ENCODE assay signal across 8 cellular contexts in genomic region chr9:115013998-115014397, GRCh38.
DNase-seq lines count a peak whose midpoint lies in the region; ATAC-seq, FAIRE-seq and TF ChIP-seq lines count a peak whose summit lies in the region.

No MANE protein-coding gene starts in this region.

- peak; percentile 51 for ATAC-seq in HG03521 (IDR thresholded peaks at IDR 0.05; ENCODE audit: unreplicated experiment)
- ATAC-seq in memory B cell (ENCODE audit: low read depth) = peak; percentile 83
- no peak for ATAC-seq in GM18505 (IDR thresholded peaks at IDR 0.05; ENCODE audit: unreplicated experiment)

- H3K36me3 ChIP-seq in effector memory CD4-positive, alpha-beta T cell (ENCODE audit: control insufficient read depth, insufficient read depth, low read length) = no peaks in the 10 kb centered on the region

- POLR2A ChIA-PET in activated CD4-positive, alpha-beta memory T cell treated with anti-CD3 and anti-CD28 coated beads, Interleukin-2, amount 10 ng/mL, durations not matched to agents 7 days and 5 days (lab: Charles Lee) = interaction anchor here (0.8 to 2.8 kb wide), 6 partner anchors 84 to 361 kb away, joined by 3 to 10 read pairs (median 4); partner anchors contain the start of gene TNFSF8

- TF ChIP-seq POLR2A in GM12892 (IDR thresholded peaks at IDR 0.05; ENCODE audit: low read depth, low read length) (no peak), GM18505 (IDR thresholded peaks at IDR 0.05; ENCODE audit: borderline replicate concordance, extremely low read depth, insufficient read depth, insufficient read length) (no peak)

- CTCF ChIA-PET in activated CD4-positive, alpha-beta memory T cell treated with anti-CD3 and anti-CD28 coated beads, Interleukin-2, amount 10 ng/mL, durations not matched to agents 7 days and 5 days (lab: Charles Lee) = interaction anchor here (0.6 to 13.7 kb wide), 34 partner anchors 9 to 608 kb away, joined by 3 to 173 read pairs (median 5); partner anchors contain the start of genes TEX48, TEX53 and TNFSF8

- H3K27ac Mint-ChIP-seq in activated CD4-positive, alpha-beta memory T cell treated with anti-CD3 and anti-CD28 coated beads, Interleukin-2, amount 10 ng/mL, durations not matched to agents 7 days and 5 days = peak overlapping the region; percentile 24
- H3K27ac Mint-ChIP-seq in memory B cell = no peak overlapping the region

- no peaks in the 10 kb centered on the region for H3K36me3 Mint-ChIP-seq in activated CD4-positive, alpha-beta memory T cell treated with anti-CD3 and anti-CD28 coated beads, Interleukin-2, amount 10 ng/mL, durations not matched to agents 7 days and 5 days (ENCODE audit: low read depth)
- H3K36me3 Mint-ChIP-seq in memory B cell = no peaks in the 10 kb centered on the region

- H3K4me3 ChIP-seq in effector memory CD4-positive, alpha-beta T cell (ENCODE audit: insufficient read depth, low read depth, low read length, poor library complexity, severe bottlenecking) = no peak overlapping the region

- no peaks in the 10 kb centered on the region for H3K27me3 ChIP-seq in effector memory CD4-positive, alpha-beta T cell (replicated peaks; ENCODE audit: control insufficient read depth, insufficient read depth, low read length, poor library complexity, severe bottlenecking)

- peak; percentile 95 for FAIRE-seq in GM12892 (lab: Jason Lieb, UNC)

- no peak overlapping the region for H3K4me3 Mint-ChIP-seq in activated CD4-positive, alpha-beta memory T cell treated with anti-CD3 and anti-CD28 coated beads, Interleukin-2, amount 10 ng/mL, durations not matched to agents 7 days and 5 days
- H3K4me3 Mint-ChIP-seq in memory B cell = no peak overlapping the region

- peak; percentile 40 for DNase-seq in GM12892 (ENCODE audit: insufficient read length)
- peak; percentile 20 for DNase-seq in NCI-H82 treated with DMSO at 0.1 percent for 48 hours (lab: John Stamatoyannopoulos, UW; ENCODE audit: unreplicated experiment)
- peak; percentile 83 for DNase-seq in activated CD4-positive, alpha-beta memory T cell treated with anti-CD3 and anti-CD28 coated beads, Interleukin-2, amount 10 ng/mL, durations not matched to agents 7 days and 5 days
- peak; percentile 53 to 72 (median 66) for DNase-seq in effector memory CD4-positive, alpha-beta T cell
- DNase-seq in memory B cell (ENCODE audit: low spot score in 2 of 2) = peak; percentile 65 to 74
- DNase-seq in stimulated activated CD8-positive, alpha-beta memory T cell treated with anti-CD3 and anti-CD28 coated beads, Interleukin-15, amount 100 ng/mL, for 24 hours (ENCODE audit: low read depth) = peak; percentile 38

- peaks cover 7% of the 10 kb centered on the region for H3K4me1 ChIP-seq in effector memory CD4-positive, alpha-beta T cell (ENCODE audit: control insufficient read depth, insufficient read depth, low read length, poor library complexity, severe bottlenecking)

- peaks cover 17% of the 10 kb centered on the region for H3K27me3 Mint-ChIP-seq in activated CD4-positive, alpha-beta memory T cell treated with anti-CD3 and anti-CD28 coated beads, Interleukin-2, amount 10 ng/mL, durations not matched to agents 7 days and 5 days
- H3K27me3 Mint-ChIP-seq in memory B cell = peaks cover 11% of the 10 kb centered on the region

- H3K9me3 ChIP-seq in effector memory CD4-positive, alpha-beta T cell (ENCODE audit: control insufficient read depth, low read length) = no peaks in the 10 kb centered on the region

- no peaks in the 10 kb centered on the region for H3K9me3 Mint-ChIP-seq in activated CD4-positive, alpha-beta memory T cell treated with anti-CD3 and anti-CD28 coated beads, Interleukin-2, amount 10 ng/mL, durations not matched to agents 7 days and 5 days
- H3K9me3 Mint-ChIP-seq in memory B cell = no peaks in the 10 kb centered on the region

- peaks cover 30% of the 10 kb centered on the region for H3K4me1 Mint-ChIP-seq in activated CD4-positive, alpha-beta memory T cell treated with anti-CD3 and anti-CD28 coated beads, Interleukin-2, amount 10 ng/mL, durations not matched to agents 7 days and 5 days
- H3K4me1 Mint-ChIP-seq in memory B cell = peaks cover 4% of the 10 kb centered on the region

- no peak overlapping the region for H3K27ac ChIP-seq in effector memory CD4-positive, alpha-beta T cell (ENCODE audit: insufficient read depth, low read length, poor library complexity, severe bottlenecking)

Comparison
In these comparisons a context has a peak if more than half of its experiments do, and no peak if none do; other contexts are left out.
1. DNase-seq: peak in every context shown above with its lines; median percentile 83 in activated CD4-positive, alpha-beta memory T cell treated with anti-CD3 and anti-CD28 coated beads, Interleukin-2, amount 10 ng/mL, durations not matched to agents 7 days and 5 days; 70 in memory B cell; 66 in effector memory CD4-positive, alpha-beta T cell; 40 in GM12892; 38 in stimulated activated CD8-positive, alpha-beta memory T cell treated with anti-CD3 and anti-CD28 coated beads, Interleukin-15, amount 100 ng/mL, for 24 hours; 20 in NCI-H82 treated with DMSO at 0.1 percent for 48 hours.